7 cellular contexts compared by ENCODE assay signal in genomic region chr6:142051404-142051803, GRCh38.
"Had no signal": no experiment of that assay in that cellular context is flagged by ENCODE, and none has a peak within 500 bp of the region (broad histone marks: within the 10 kb centered on the region; RNA-seq: fewer than 3 reads in every experiment).

No MANE protein-coding gene starts in this region.

- H3K4me3 ChIP-seq: GM12878 had no signal

- ATAC-seq: GM12878 had no signal

- DNase-seq: GDM1, GF-D8 had no signal

- FAIRE-seq: GM12878, GM12891, GM12892, GM18507, GM19239 had no signal
